In genomic region chr4:70722199-70722791, GRCh38 we compare ENCODE assay signal across 10 cellular contexts. TPM values are rescaled to one million over a fixed set of nuclear protein-coding genes. Genes with fewer than 3 reads are reported as not detected.
DNase-seq lines count a peak whose midpoint lies in the region; ATAC-seq, FAIRE-seq and TF ChIP-seq lines count a peak whose summit lies in the region.
"Had no signal": no experiment of that assay in that cellular context is flagged by ENCODE, and none has a peak within 500 bp of the region (broad histone marks: within the 10 kb centered on the region; RNA-seq: fewer than 3 reads in every experiment).

No MANE protein-coding gene starts in this region.

- H3K4me3 ChIP-seq in GM12878 = no peak overlapping the region
- H3K4me3 ChIP-seq in lower lobe of right lung = peak overlapping the region; percentile 44

- H3K27ac ChIP-seq in GM12878 (ENCODE audit: control insufficient read depth, insufficient read depth) = no peak overlapping the region
- no peak overlapping the region for H3K27ac ChIP-seq in lower lobe of right lung
- peak overlapping the region; percentile 86 for H3K27ac ChIP-seq in substantia nigra (ENCODE audit: low read depth, low read length, poor library complexity, severe bottlenecking)
- H3K27ac ChIP-seq: KMS-11, neutrophil had no signal

- in situ Hi-C loops in GM12878 (cut with MboI) = no loop called here

- no peaks in the 10 kb centered on the region for H4K20me1 ChIP-seq in GM12878 (ENCODE audit: control insufficient read depth, insufficient read depth)

- DNase-seq in EH (ENCODE audit: low read depth) (peak; percentile 73), NCI-H748 treated with DMSO at 0.1 percent for 48 hours (lab: John Stamatoyannopoulos, UW) (peak; percentile 33), GM12878 (ENCODE audit: low read depth, low spot score) (no peak), lower lobe of right lung (no peak), substantia nigra (lab: John Stamatoyannopoulos, UW) (peak in 15 of 49 donors; percentile 4 to 37 (median 14))

- POLR2A ChIA-PET in GM12878 (lab: Charles Lee) = interaction anchor here (0.6 kb wide), 4 partner anchors 12 to 1397 kb away, joined by 3 to 8 read pairs (median 4); no protein-coding TSS in a partner anchor

- no peaks in the 10 kb centered on the region for H3K4me1 ChIP-seq in GM12878 (ENCODE audit: control insufficient read depth, insufficient read depth, low read length)
- H3K4me1 ChIP-seq in lower lobe of right lung = peaks cover 6% of the 10 kb centered on the region

- H3K4me2 ChIP-seq in GM12878 (ENCODE audit: control insufficient read depth, insufficient read depth) = no peak overlapping the region
- H3K4me2 ChIP-seq: KMS-11 had no signal

- H2AFZ ChIP-seq in GM12878 (ENCODE audit: control insufficient read depth, low read depth, low read length) = no peak overlapping the region

- no peak for TF ChIP-seq EP300 in GM12878 (IDR thresholded peaks at IDR 0.05; ENCODE audit: borderline replicate concordance in 1 of 2, control insufficient read depth in 1 of 2, low read depth in 2 of 2, low read length in 2 of 2)

- BruUV-seq in GM12878 (replicated peaks; lab: Mats Ljungman, UMichigan) = no TSS peak

- no peak for TF ChIP-seq POLR2A in GM12878 (IDR thresholded peaks at IDR 0.05; ENCODE audit: low read depth, low read length)

- H3K9me3 ChIP-seq in GM12878 (replicated peaks; ENCODE audit: control insufficient read depth, insufficient read depth, low read length) (no peaks in the 10 kb centered on the region), lower lobe of right lung (no peaks in the 10 kb centered on the region)
- H3K9me3 ChIP-seq: neutrophil had no signal

- no peak; the same call in 2 of the 3 replicates for ATAC-seq in GM12878
- peak in 1 of 2 donors; percentile 45 for ATAC-seq in lower lobe of right lung
- ATAC-seq in GM18909 (IDR thresholded peaks at IDR 0.05; ENCODE audit: poor library complexity, unreplicated experiment) = no peak
- ATAC-seq in GM21381 (IDR thresholded peaks at IDR 0.05; ENCODE audit: unreplicated experiment) = no peak
- ATAC-seq in HG03378 (IDR thresholded peaks at IDR 0.05; ENCODE audit: unreplicated experiment) = no peak

- WGBS in GM12878 (ENCODE audit: insufficient coverage, insufficient replicate concordance, low lambda C conversion rate, missing lambda C conversion rate) = 58% methylated on average over 7 of the region's 7 CpGs

- intact Hi-C loops in GM12878 (cut with micrococcal nuclease; ENCODE audit: unreplicated experiment) (no loop called here), lower lobe of right lung (cut with DNase I) (no loop called here)

- no peak for TF ChIP-seq RAD21 in GM12878 (IDR thresholded peaks at IDR 0.05; ENCODE audit: insufficient read depth, low read depth, low read length)

- no peak for FAIRE-seq in GM12878 (lab: Jason Lieb, UNC)

- TF ChIP-seq CTCF in GM12878 (IDR thresholded peaks at IDR 0.05 in 2 of 3, conservative IDR thresholded peaks at IDR 0.05 in 1 of 3; ENCODE audit: control insufficient read depth in 2 of 3, extremely low read depth in 1 of 3, insufficient read depth in 1 of 3, low read depth in 3 of 3, low read length in 3 of 3) = no peak
- TF ChIP-seq CTCF in lower lobe of right lung (IDR thresholded peaks at IDR 0.05) = no peak

- H3K36me3 ChIP-seq in GM12878 (ENCODE audit: control insufficient read depth in 2 of 2, insufficient read depth in 2 of 2, low read length in 1 of 2) (no peaks in the 10 kb centered on the region), lower lobe of right lung (no peaks in the 10 kb centered on the region)
- H3K36me3 ChIP-seq: neutrophil had no signal

- H3K27me3 ChIP-seq in GM12878 (replicated peaks in 1 of 2; ENCODE audit: control insufficient read depth in 2 of 2, insufficient read depth in 2 of 2, low read length in 1 of 2) (no peaks in the 10 kb centered on the region; a peak in 1 of 4 replicates), lower lobe of right lung (ENCODE audit: low read depth) (no peaks in the 10 kb centered on the region)
- H3K27me3 ChIP-seq: neutrophil had no signal

- RAD21 ChIA-PET in GM12878 (lab: Charles Lee; ENCODE audit: unreplicated experiment) = interaction anchor here (0.6 to 3.8 kb wide), 6 partner anchors 13 to 271 kb away, joined by 3 to 25 read pairs (median 4); partner anchors contain the start of gene DCK

- CTCF ChIA-PET in GM12878 (lab: Yijun Ruan, JAX) = interaction anchor here (0.8 to 4.3 kb wide), 6 partner anchors 8 to 106 kb away, joined by 3 to 35 read pairs (median 4); no protein-coding TSS in a partner anchor

- H3K79me2 ChIP-seq in GM12878 (ENCODE audit: control insufficient read depth, insufficient read depth, low read length) = no peaks in the 10 kb centered on the region

- SMC1A ChIA-PET in GM12878 (lab: Charles Lee; ENCODE audit: uncharacterized antibody, unreplicated experiment) = interaction anchor here (0.7 to 4.5 kb wide), 9 partner anchors 8 to 438 kb away, joined by 3 to 56 read pairs (median 4); no protein-coding TSS in a partner anchor

- no peak overlapping the region for H3K9ac ChIP-seq in GM12878 (ENCODE audit: control insufficient read depth, insufficient read depth, low read length)
- H3K9ac ChIP-seq: KMS-11 had no signal

TF ChIP-seq in GM12878, 131 proteins besides CTCF, POLR2A, EP300 and RAD21:
- TF ChIP-seq LARP7 (IDR thresholded peaks at IDR 0.05) (no peak), NFIC (IDR thresholded peaks at IDR 0.05; ENCODE audit: low read depth, low read length) (peak; percentile 26; the same call in 1 of the 2 replicates), RFX5 (IDR thresholded peaks at IDR 0.05; ENCODE audit: low read depth, low read length) (no peak), RUNX3 (IDR thresholded peaks at IDR 0.05; ENCODE audit: low read length) (peak; percentile 56; the same call in 1 of the 2 replicates)

RNA-seq across cellular contexts. Expression of gene RUFY3, which starts 0.5 kb away (rescaled TPM):
- total RNA-seq in GM12878 (2013; cell fraction: nucleolus; rRNA removed) = 41.0 and 44.3 TPM in 2 replicates
- total RNA-seq in GM12878 (2014; rRNA removed) = 20.9 and 23.9 TPM in 2 replicates
- 26.9 and 27.7 TPM in 2 replicates for total RNA-seq in GM12878 (2014; rRNA removed; fragmentation: Illumina TruSeq; extraction: Trizol)
- 22.5 and 28.3 TPM in 2 replicates for total RNA-seq in GM12878 (2021)
- polyA plus RNA-seq in GM12878 (2011; ENCODE audit: low read depth) = 9.8 TPM
- polyA plus RNA-seq in GM12878 (2011; rRNA removed) = 9.1 and 9.4 TPM in 2 replicates
- polyA plus RNA-seq in GM12878 (2011; cell fraction: cytosol; rRNA removed) = 1.9 and 2.9 TPM in 2 replicates
- polyA plus RNA-seq in GM12878 (2011; cell fraction: nucleus; rRNA removed) = 9.2 and 9.6 TPM in 2 replicates
- 10.1 and 12.5 TPM in 2 replicates for polyA plus RNA-seq in GM12878 (2012)
- polyA plus RNA-seq in GM12878 (2014; fragmentation: Illumina TruSeq; extraction: Trizol) = 21.4 and 35.8 TPM in 2 replicates
- polyA plus RNA-seq in GM12878 (2014; fragmentation: Nextera tagmentation; extraction: Ambion mirVana) = 1 to 10 TPM; 6.5 to 7.3 TPM
- 14.8 and 15.1 TPM in 2 replicates for polyA plus RNA-seq in GM12878 (2014; rRNA removed)
- polyA plus RNA-seq in GM12878 (2016; fragmentation: Nextera tagmentation; extraction: Ambion mirVana) = 10 to 100 TPM in 1 of 2 experiments, 1 to 10 TPM in 1; 5.1 to 11.1 TPM
- 3.1 and 5.6 TPM in 2 replicates for polyA minus RNA-seq in GM12878 (2011; rRNA and poly(A)+ RNA removed)
- polyA minus RNA-seq in GM12878 (2011; cell fraction: cytosol; rRNA and poly(A)+ RNA removed) = 1.7 and 2.3 TPM in 2 replicates
- polyA minus RNA-seq in GM12878 (2011; cell fraction: nucleus; rRNA and poly(A)+ RNA removed) = 4.6 and 7.8 TPM in 2 replicates
- total RNA-seq in lower lobe of right lung = 92.4 TPM

RNA-seq across cellular contexts. Expression of gene UTP3, which starts 34.0 kb away (rescaled TPM):
- 16.7 and 17.2 TPM in 2 replicates for total RNA-seq in GM12878 (2013; cell fraction: nucleolus; rRNA removed)
- total RNA-seq in GM12878 (2014; rRNA removed) (19.9 and 22.1 TPM in 2 replicates), GM12878 (2014; rRNA removed; fragmentation: Illumina TruSeq; extraction: Trizol) (28.5 and 29.2 TPM in 2 replicates), GM12878 (2021) (33.3 and 34.2 TPM in 2 replicates), lower lobe of right lung (28.8 TPM)
- polyA plus RNA-seq in GM12878 (2011; ENCODE audit: low read depth) = 25.5 TPM
- polyA plus RNA-seq in GM12878 (2011; rRNA removed) (18.7 and 23.6 TPM in 2 replicates), GM12878 (2014; fragmentation: Illumina TruSeq; extraction: Trizol) (60.7 and 66.8 TPM in 2 replicates), GM12878 (2014; fragmentation: Nextera tagmentation; extraction: Ambion mirVana) (10 to 100 TPM; 15.8 to 21.1 TPM), GM12878 (2014; rRNA removed) (33.5 and 38.9 TPM in 2 replicates), GM12878 (2016; fragmentation: Nextera tagmentation; extraction: Ambion mirVana) (10 to 100 TPM; 21.5 to 23.4 TPM)
- 12.4 and 14.0 TPM in 2 replicates for polyA plus RNA-seq in GM12878 (2011; cell fraction: cytosol; rRNA removed)
- polyA plus RNA-seq in GM12878 (2011; cell fraction: nucleus; rRNA removed) = 10.9 and 16.4 TPM in 2 replicates
- polyA plus RNA-seq in GM12878 (2012) = 32.8 and 41.8 TPM in 2 replicates
- polyA minus RNA-seq in GM12878 (2011; rRNA and poly(A)+ RNA removed) = 6.1 and 6.9 TPM in 2 replicates
- 3.3 and 4.9 TPM in 2 replicates for polyA minus RNA-seq in GM12878 (2011; cell fraction: cytosol; rRNA and poly(A)+ RNA removed)
- polyA minus RNA-seq in GM12878 (2011; cell fraction: nucleus; rRNA and poly(A)+ RNA removed) = 4.6 and 7.4 TPM in 2 replicates

RNA-seq across cellular contexts. Expression of gene JCHAIN, which starts 56.0 kb away (rescaled TPM):
- total RNA-seq in GM12878 (2013; cell fraction: nucleolus; rRNA removed) = 113 and 148 TPM in 2 replicates
- total RNA-seq in GM12878 (2014; rRNA removed) (284 and 330 TPM in 2 replicates), GM12878 (2014; rRNA removed; fragmentation: Illumina TruSeq; extraction: Trizol) (410 and 436 TPM in 2 replicates), GM12878 (2021) (276 and 280 TPM in 2 replicates), lower lobe of right lung (191 TPM)
- polyA plus RNA-seq in GM12878 (2011; ENCODE audit: low read depth) = 759 TPM
- polyA plus RNA-seq in GM12878 (2011; rRNA removed) (183 and 188 TPM in 2 replicates), GM12878 (2014; fragmentation: Illumina TruSeq; extraction: Trizol) (787 and 820 TPM in 2 replicates), GM12878 (2014; fragmentation: Nextera tagmentation; extraction: Ambion mirVana) (1,000 to 10,000 TPM in 1 of 2 experiments, 100 to 1,000 TPM in 1; 617 to 1,045 TPM), GM12878 (2014; rRNA removed) (419 and 468 TPM in 2 replicates), GM12878 (2016; fragmentation: Nextera tagmentation; extraction: Ambion mirVana) (100 to 1,000 TPM; 505 to 555 TPM)
- polyA plus RNA-seq in GM12878 (2011; cell fraction: cytosol; rRNA removed) = 123 and 126 TPM in 2 replicates
- polyA plus RNA-seq in GM12878 (2011; cell fraction: nucleus; rRNA removed) = 54.4 and 69.2 TPM in 2 replicates
- 415 and 928 TPM in 2 replicates for polyA plus RNA-seq in GM12878 (2012)
- polyA minus RNA-seq in GM12878 (2011; rRNA and poly(A)+ RNA removed) = 120 and 211 TPM in 2 replicates
- 47.6 and 68.1 TPM in 2 replicates for polyA minus RNA-seq in GM12878 (2011; cell fraction: cytosol; rRNA and poly(A)+ RNA removed)
- 7.1 and 11.6 TPM in 2 replicates for polyA minus RNA-seq in GM12878 (2011; cell fraction: nucleus; rRNA and poly(A)+ RNA removed)

Comparison
In these comparisons a context has a peak if more than half of its experiments do, and no peak if none do; other contexts are left out.
1. DNase-seq: peak in EH (single experiment) and NCI-H748 treated with DMSO at 0.1 percent for 48 hours (single experiment); none in GM12878 (single experiment) and lower lobe of right lung (single experiment).